In genomic region chr17:54977744-54978143, GRCh38 we compare ENCODE assay signal across 2 cellular contexts.
TF ChIP-seq lines count a peak whose summit lies in the region.

No MANE protein-coding gene starts in this region.

TF ChIP-seq in GM12891, 5 proteins besides CTCF, POLR2A, EP300 and RAD21 (continued from another document):
- peak; percentile 29; the same call in 1 of the 2 replicates for TF ChIP-seq SPI1 (IDR thresholded peaks at IDR 0.05; ENCODE audit: low read depth, low read length)
TF ChIP-seq in GM12891: peak in this region for 1.

TF ChIP-seq in K562, 482 proteins besides CTCF, POLR2A, EP300 and RAD21:
- TF ChIP-seq CHD4 (IDR thresholded peaks at IDR 0.05; ENCODE audit: insufficient read depth, insufficient replicate concordance, low read depth, low read length, poor library complexity, severe bottlenecking) (no peak), SPI1 (IDR thresholded peaks at IDR 0.05; ENCODE audit: borderline replicate concordance, low read depth, low read length) (peak; percentile 38; the same call in 1 of the 2 replicates), GABPB2 (CRISPR knock-in tag; conservative IDR thresholded peaks at IDR 0.05) (no peak)
TF ChIP-seq in K562: peak in this region for 1.
